Comparison of ENCODE assay signal across 8 cellular contexts in the genomic region with DNA sequence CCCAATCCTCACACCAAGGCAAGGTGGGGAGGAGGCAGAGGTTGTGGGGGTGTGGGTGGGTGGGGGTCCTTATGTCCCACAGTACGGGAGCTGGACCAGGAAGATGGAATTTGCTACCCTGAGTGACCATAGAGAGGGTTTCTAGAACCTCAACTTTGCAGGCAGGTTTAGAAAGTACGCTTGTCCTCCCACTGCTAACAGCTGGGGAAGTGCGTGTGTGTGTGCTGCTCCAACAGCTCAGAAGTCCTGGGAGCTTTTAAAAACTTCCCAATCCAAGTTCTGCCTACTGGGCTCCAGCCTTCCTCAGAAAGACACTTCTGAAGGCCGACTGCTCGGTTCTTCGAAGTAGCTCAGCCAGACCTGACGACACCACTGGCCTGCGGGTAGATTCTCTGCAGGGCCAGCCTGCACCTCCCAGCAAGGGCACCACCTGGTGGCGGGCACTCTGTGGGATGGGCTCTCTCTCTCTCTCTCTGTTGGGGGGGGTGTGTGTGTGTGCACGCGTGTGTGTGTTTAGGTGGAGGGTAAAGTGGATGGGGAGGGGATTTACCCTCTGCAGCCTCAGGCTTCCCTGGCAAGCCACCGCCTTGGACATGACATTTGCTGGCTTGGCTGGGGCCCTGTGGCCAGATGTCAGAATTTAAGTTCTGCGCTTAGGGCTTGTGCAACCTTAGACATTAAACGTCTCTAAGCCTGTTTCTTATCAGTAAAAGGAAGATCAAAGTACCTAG. TPM values are rescaled to one million over a fixed set of nuclear protein-coding genes. Genes with fewer than 3 reads are reported as not detected.
DNase-seq lines count a peak whose midpoint lies in the region; ATAC-seq and TF ChIP-seq lines count a peak whose summit lies in the region.

No MANE protein-coding gene starts in this region.

- BruUV-seq in mammary epithelial cell (replicated peaks; lab: Mats Ljungman, UMichigan), result no TSS peak

- peak; percentile 86 for TF ChIP-seq CTCF in GM06990 (IDR thresholded peaks at IDR 0.05; ENCODE audit: insufficient read depth, low read length, poor library complexity, severe bottlenecking)
- peak; percentile 74 for TF ChIP-seq CTCF in NB4 (IDR thresholded peaks at IDR 0.05; ENCODE audit: low read depth, low read length)
- TF ChIP-seq CTCF in mammary epithelial cell (conservative IDR thresholded peaks at IDR 0.05 in 1 of 2, IDR thresholded peaks at IDR 0.05 in 1 of 2; ENCODE audit: extremely low read depth in 1 of 2, insufficient read depth in 1 of 2, low read depth in 1 of 2, low read length in 2 of 2), result peak; percentile 69 to 98

- peaks cover 36% of the 10 kb centered on the region for H3K4me1 ChIP-seq in mammary epithelial cell (ENCODE audit: insufficient read depth, low read length)

- peak overlapping the region; percentile 31 for H3K4me2 ChIP-seq in mammary epithelial cell (ENCODE audit: insufficient read depth, low read depth, low read length)

- peak overlapping the region; percentile 86 for H2AFZ ChIP-seq in mammary epithelial cell (ENCODE audit: low read depth, low read length)

- dilution Hi-C loops in mammary epithelial cell (cut with HindIII; ENCODE audit: low sequenced_read_pairs), result no loop called here

- H3K9me3 ChIP-seq in mammary epithelial cell (replicated peaks; ENCODE audit: insufficient read depth, low read length), result no peaks in the 10 kb centered on the region

- peaks cover 1% of the 10 kb centered on the region for H3K27me3 ChIP-seq in GM06990 (replicated peaks; ENCODE audit: control insufficient read depth, insufficient read depth, low read length)
- H3K27me3 ChIP-seq in mammary epithelial cell (ENCODE audit: insufficient read depth, low read length), result no peaks in the 10 kb centered on the region

- TF ChIP-seq POLR2A in NB4 (IDR thresholded peaks at IDR 0.05; ENCODE audit: extremely low read depth, insufficient read length), result no peak

- no peak overlapping the region for H3K27ac ChIP-seq in mammary epithelial cell (ENCODE audit: insufficient read depth, low read depth, low read length)

- ATAC-seq in activated CD4-positive, CD25-positive, alpha-beta regulatory T cell treated with anti-CD3 and anti-CD28 coated beads, Interleukin-2, amount 50 U/mL, for 24 hours, result peak; percentile 85 to 91
- ATAC-seq in GM19324 (IDR thresholded peaks at IDR 0.05; ENCODE audit: low FRiP score, unreplicated experiment), result no peak
- no peak for ATAC-seq in HG03442 (IDR thresholded peaks at IDR 0.05; ENCODE audit: unreplicated experiment)

- no peak overlapping the region for H3K9ac ChIP-seq in mammary epithelial cell (ENCODE audit: insufficient read depth, low read length)

- WGBS in mammary epithelial cell (ENCODE audit: low coverage, missing lambda C conversion rate), result 22% methylated on average over 12 of the region's 14 CpGs

- intact Hi-C loops in mammary epithelial cell (cut with micrococcal nuclease), result loop anchor here (1.0 kb wide), 5 partner anchors 43 to 170 kb away; no protein-coding TSS in a partner anchor

- DNase-seq in GM06990 (ENCODE audit: extremely low read depth, insufficient read length) (peak; percentile 41), NB4 (ENCODE audit: low read depth) (peak; percentile 79), mammary epithelial cell (peak; percentile 71), left kidney (ENCODE audit: low read depth, low spot score) (peak; percentile 75)
- peak; percentile 82 for DNase-seq in stimulated activated CD4-positive, alpha-beta T cell treated with anti-CD3 and anti-CD28 coated beads, Interleukin-4, amount 100 ng/mL, for 24 hours

- no peaks in the 10 kb centered on the region for H3K79me2 ChIP-seq in mammary epithelial cell (ENCODE audit: insufficient read depth, low read length)

- H3K4me3 ChIP-seq in GM06990 (replicated peaks; ENCODE audit: low read depth, low read length) (no peak overlapping the region), NB4 (ENCODE audit: low read depth, low read length) (no peak overlapping the region), mammary epithelial cell (replicated peaks in 1 of 3; ENCODE audit: insufficient read depth in 1 of 3, low read depth in 2 of 3, low read length in 3 of 3) (no peak overlapping the region)

- no peaks in the 10 kb centered on the region for H3K36me3 ChIP-seq in GM06990 (ENCODE audit: control insufficient read depth, insufficient read depth, low read length)
- no peaks in the 10 kb centered on the region for H3K36me3 ChIP-seq in mammary epithelial cell (ENCODE audit: insufficient read depth, low read length)

- in situ Hi-C loops in mammary epithelial cell (cut with MboI; ENCODE audit: low sequenced_read_pairs in 2 of 2), result loop anchor here in 1 of 2 donors (25.0 kb wide), 1 partner anchor 452 kb away; no protein-coding TSS in a partner anchor

- H4K20me1 ChIP-seq in mammary epithelial cell (ENCODE audit: insufficient read depth, low read length), result no peaks in the 10 kb centered on the region

- CTCF ChIA-PET in mammary epithelial cell (lab: Charles Lee; ENCODE audit: low non-redundant PET), result interaction anchor here (0.6 to 1.0 kb wide), 9 partner anchors 11 to 1219 kb away, joined by 3 to 10 read pairs (median 5); no protein-coding TSS in a partner anchor

RNA-seq across cellular contexts. Expression of a gene that starts 15.6 kb away (rescaled TPM):
- 1 to 10 TPM; 5.0 to 9.3 TPM for total RNA-seq in mammary epithelial cell
- 2.4 TPM for polyA plus RNA-seq in mammary epithelial cell
- not detected for polyA minus RNA-seq in mammary epithelial cell

Comparison
In these comparisons a context has a peak if more than half of its experiments do, and no peak if none do; other contexts are left out.
1. ATAC-seq: peak in activated CD4-positive, CD25-positive, alpha-beta regulatory T cell treated with anti-CD3 and anti-CD28 coated beads, Interleukin-2, amount 50 U/mL, for 24 hours (2 of 2); none in GM19324 (single experiment) and HG03442 (single experiment).
2. Peak in every context shown above with its lines, with median percentiles within 50 percentile points of each other: DNase-seq and CTCF ChIP-seq.